Comparison of ENCODE assay signal across 25 cellular contexts in genomic region chr2:44397447-44397846, GRCh38.
"Had no signal": no experiment of that assay in that cellular context is flagged by ENCODE, and none has a peak within 500 bp of the region (broad histone marks: within the 10 kb centered on the region; RNA-seq: fewer than 3 reads in every experiment).

No MANE protein-coding gene starts in this region.

- H3K4me1 ChIP-seq: left lung had no signal

- H3K27ac Mint-ChIP-seq: activated CD8-positive, alpha-beta T cell treated with anti-CD3 and anti-CD28 coated beads, Interleukin-2, amount 10 ng/mL, durations not matched to agents 7 days and 5 days; activated naive CD4-positive, alpha-beta T cell treated with anti-CD3 and anti-CD28 coated beads, Interleukin-2, amount 50 U/mL, for 24 hours; immature natural killer cell; natural killer cell; stimulated activated naive CD8-positive, alpha-beta T cell treated with anti-CD3 and anti-CD28 coated beads, Interleukin-15, amount 100 ng/mL, for 72 hours had no signal

- H3K4me3 Mint-ChIP-seq: activated CD8-positive, alpha-beta T cell treated with anti-CD3 and anti-CD28 coated beads, Interleukin-2, amount 10 ng/mL, durations not matched to agents 7 days and 5 days; activated naive CD4-positive, alpha-beta T cell treated with anti-CD3 and anti-CD28 coated beads, Interleukin-2, amount 50 U/mL, for 24 hours; immature natural killer cell; natural killer cell; stimulated activated naive CD8-positive, alpha-beta T cell treated with anti-CD3 and anti-CD28 coated beads, Interleukin-15, amount 100 ng/mL, for 72 hours had no signal

- DNase-seq: activated CD4-positive, alpha-beta T cell treated with anti-CD3 and anti-CD28 coated beads for 1 hour; activated CD4-positive, alpha-beta T cell treated with anti-CD3 and anti-CD28 coated beads, Interleukin-2, amount 50 U/mL, for 1 hour; activated CD8-positive, alpha-beta T cell treated with anti-CD3 and anti-CD28 coated beads, Interleukin-2, amount 10 ng/mL, durations not matched to agents 7 days and 5 days; activated gamma-delta T cell treated with Interleukin-2 at 50 U/mL for 16 hours; aorta; brain microvascular endothelial cell; central memory CD4-positive, alpha-beta T cell; effector memory CD4-positive, alpha-beta T cell; immature natural killer cell; kidney glomerular epithelial cell; left lung; midbrain; natural killer cell; ovary; right cardiac atrium; stimulated activated CD4-positive, alpha-beta T cell treated with anti-CD3 and anti-CD28 coated beads, Interleukin-4, amount 100 ng/mL, for 4 hours; stimulated activated naive CD8-positive, alpha-beta T cell treated with anti-CD3 and anti-CD28 coated beads, Interleukin-15, amount 100 ng/mL, for 72 hours; SW 1271; WERI-Rb-1 had no signal

- H3K27ac ChIP-seq: brain microvascular endothelial cell, left lung, ovary, tibial nerve, WERI-Rb-1 had no signal

- H3K4me3 ChIP-seq: left lung, lung, ovary had no signal

- H3K9me3 ChIP-seq: left lung, ovary, tibial nerve had no signal

- H3K27me3 Mint-ChIP-seq: activated naive CD4-positive, alpha-beta T cell treated with anti-CD3 and anti-CD28 coated beads, Interleukin-2, amount 50 U/mL, for 24 hours; stimulated activated naive CD8-positive, alpha-beta T cell treated with anti-CD3 and anti-CD28 coated beads, Interleukin-15, amount 100 ng/mL, for 72 hours had no signal

- H3K9me3 Mint-ChIP-seq: activated naive CD4-positive, alpha-beta T cell treated with anti-CD3 and anti-CD28 coated beads, Interleukin-2, amount 50 U/mL, for 24 hours; immature natural killer cell; natural killer cell; stimulated activated naive CD8-positive, alpha-beta T cell treated with anti-CD3 and anti-CD28 coated beads, Interleukin-15, amount 100 ng/mL, for 72 hours had no signal

- H3K36me3 ChIP-seq: brain microvascular endothelial cell, left lung, ovary, tibial nerve, WERI-Rb-1 had no signal

- H3K36me3 Mint-ChIP-seq: natural killer cell had no signal

- ATAC-seq: activated CD8-positive, alpha-beta T cell treated with anti-CD3 and anti-CD28 coated beads, Interleukin-2, amount 10 ng/mL, durations not matched to agents 7 days and 5 days; esophagus mucosa; left lung; natural killer cell; right cardiac atrium; stimulated activated naive CD8-positive, alpha-beta T cell treated with anti-CD3 and anti-CD28 coated beads, Interleukin-15, amount 100 ng/mL, for 72 hours had no signal

- H3K4me1 Mint-ChIP-seq: immature natural killer cell had no signal

- FAIRE-seq: endothelial cell of umbilical vein, urothelium cell line had no signal

- H3K27me3 ChIP-seq: brain microvascular endothelial cell, left lung, ovary, tibial nerve had no signal
